Comparison of ENCODE assay signal across 11 cellular contexts in the genomic region with DNA sequence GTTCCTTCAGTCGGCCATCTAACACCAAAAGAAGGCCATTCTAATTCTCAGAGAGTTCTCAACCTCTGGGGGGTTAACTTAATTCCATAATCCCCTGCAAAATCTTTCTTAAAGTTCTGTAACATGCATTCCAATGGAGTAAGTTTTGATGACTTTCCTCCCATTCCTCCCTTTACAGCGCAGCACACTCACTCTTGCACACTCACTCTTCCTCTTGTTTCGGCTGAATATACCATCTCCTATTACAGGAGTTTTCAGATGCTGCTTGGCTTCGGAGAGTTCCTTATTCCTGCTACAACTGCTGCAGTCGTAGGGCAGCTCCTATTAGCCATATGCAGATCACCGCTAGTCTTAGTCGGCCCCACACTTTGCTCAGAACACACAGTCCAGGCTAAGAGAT. TPM values are rescaled to one million over a fixed set of nuclear protein-coding genes. Genes with fewer than 3 reads are reported as not detected.
A peak's percentile ranks its signal among the peaks of the same experiment; 100 is the strongest.
DNase-seq lines count a peak whose midpoint lies in the region; ATAC-seq and TF ChIP-seq lines count a peak whose summit lies in the region.
"Had no signal": no experiment of that assay in that cellular context is flagged by ENCODE, and none has a peak within 500 bp of the region (broad histone marks: within the 10 kb centered on the region; RNA-seq: fewer than 3 reads in every experiment).

No MANE protein-coding gene starts in this region.

- H2AK5ac ChIP-seq in trophoblast cell (ENCODE audit: low read length) = no peak overlapping the region

- intact Hi-C loops in gastrocnemius medialis (cut with DNase I; ENCODE audit: low total_unique reads) = no loop called here

- H3K4me2 ChIP-seq in GM23248 (ENCODE audit: unreplicated experiment) = peak overlapping the region; percentile 71
- peak overlapping the region; percentile 78 for H3K4me2 ChIP-seq in SK-N-SH
- no peak overlapping the region for H3K4me2 ChIP-seq in trophoblast cell (ENCODE audit: low read length)
- H3K4me2 ChIP-seq: KMS-11 had no signal

- peak overlapping the region; percentile 68 for H3K4me3 ChIP-seq in GM23248
- H3K4me3 ChIP-seq in SK-N-SH (ENCODE audit: low read depth in 2 of 2, low read length in 1 of 2) = peak overlapping the region; percentile 35 to 53; a peak in 3 of 4 replicates
- peak overlapping the region; percentile 50 for H3K4me3 ChIP-seq in fibroblast of pulmonary artery (replicated peaks; ENCODE audit: low read depth, low read length)
- H3K4me3 ChIP-seq in gastrocnemius medialis = peak overlapping the region in 3 of 4 donors; percentile 44 to 56 (median 49)
- no peak overlapping the region for H3K4me3 ChIP-seq in trophoblast cell (ENCODE audit: low read depth, low read length)

- H3K27ac ChIP-seq in GM23248 (no peak overlapping the region), SK-N-SH (ENCODE audit: low read depth in 2 of 2, low read length in 1 of 2) (no peak overlapping the region), gastrocnemius medialis (no peak overlapping the region), trophoblast cell (ENCODE audit: low read depth, low read length) (no peak overlapping the region)
- H3K27ac ChIP-seq: KMS-11 had no signal

- no peak overlapping the region for H4K12ac ChIP-seq in trophoblast cell (ENCODE audit: low read depth, low read length)

- H2AFZ ChIP-seq in GM23248 (peak overlapping the region; percentile 90), SK-N-SH (ENCODE audit: low read depth) (peak overlapping the region; percentile 87), trophoblast cell (ENCODE audit: insufficient read depth, low read length, poor library complexity) (no peak overlapping the region)

- DNase-seq in GM23248 (no peak), SK-N-SH (no peak), fibroblast of pulmonary artery (ENCODE audit: low read depth) (peak; percentile 3), gastrocnemius medialis (no peak), trophoblast cell (no peak)

- no peak for ATAC-seq in gastrocnemius medialis
- no peak for ATAC-seq in GM18868 (IDR thresholded peaks at IDR 0.05; ENCODE audit: unreplicated experiment)
- ATAC-seq in HG03460 (IDR thresholded peaks at IDR 0.05; ENCODE audit: unreplicated experiment) = no peak
- ATAC-seq in HG02840 (IDR thresholded peaks at IDR 0.05; ENCODE audit: low FRiP score, unreplicated experiment) = no peak

- in situ Hi-C loops in GM23248 (cut with MboI) (no loop called here), gastrocnemius medialis (cut with MboI; ENCODE audit: low sequenced_read_pairs in 4 of 4) (no loop called here)

- peak overlapping the region; percentile 57 for H3K9ac ChIP-seq in GM23248
- peak overlapping the region; percentile 10; the same call in 1 of the 2 replicates for H3K9ac ChIP-seq in SK-N-SH
- no peak overlapping the region for H3K9ac ChIP-seq in trophoblast cell (ENCODE audit: low read length)
- H3K9ac ChIP-seq: KMS-11 had no signal

- H3K4ac ChIP-seq in trophoblast cell (ENCODE audit: low read depth, low read length) = no peak overlapping the region

- no peak overlapping the region for H2BK120ac ChIP-seq in trophoblast cell (ENCODE audit: insufficient read depth, low read length, poor library complexity)

- H3K9me2 ChIP-seq in GM23248 (ENCODE audit: insufficient read depth) (no peaks in the 10 kb centered on the region), SK-N-SH (no peaks in the 10 kb centered on the region)

- TF ChIP-seq RAD21 in SK-N-SH (IDR thresholded peaks at IDR 0.05; ENCODE audit: low read length) = no peak

- 49 to 50% methylated on average over 7 of the region's 7 CpGs for WGBS in GM23248 (ENCODE audit: low coverage in 1 of 2, low lambda C conversion rate in 2 of 2, missing lambda C conversion rate in 2 of 2), 2 experiments
- WGBS in SK-N-SH (ENCODE audit: low lambda C conversion rate) = 52% methylated on average over 7 of the region's 7 CpGs
- no CpG with 5 or more reads among the region's 7 CpGs for WGBS in trophoblast cell (ENCODE audit: extremely low coverage, insufficient coverage, insufficient read length)

- no peak overlapping the region for H4K8ac ChIP-seq in trophoblast cell (ENCODE audit: low read depth, low read length)

- H3K36me3 ChIP-seq in GM23248 (ENCODE audit: low read depth) (no peaks in the 10 kb centered on the region), SK-N-SH (replicated peaks in 1 of 2; ENCODE audit: control insufficient read depth in 1 of 2, insufficient read depth in 2 of 2, low read length in 1 of 2) (no peaks in the 10 kb centered on the region), gastrocnemius medialis (no peaks in the 10 kb centered on the region), trophoblast cell (ENCODE audit: control insufficient read depth in 1 of 2, insufficient read depth in 2 of 2, low read length in 2 of 2) (no peaks in the 10 kb centered on the region)

- H4K20me1 ChIP-seq in GM23248 (ENCODE audit: insufficient read depth) (no peaks in the 10 kb centered on the region), SK-N-SH (ENCODE audit: insufficient read depth) (no peaks in the 10 kb centered on the region)

- no peak overlapping the region for H4K91ac ChIP-seq in trophoblast cell (ENCODE audit: low read depth, low read length)

- no peak for TF ChIP-seq EP300 in SK-N-SH (IDR thresholded peaks at IDR 0.05; ENCODE audit: borderline replicate concordance in 1 of 2, low read depth in 1 of 2, low read length in 1 of 2)

- H3K18ac ChIP-seq in trophoblast cell (ENCODE audit: low read length) = no peak overlapping the region

- TF ChIP-seq CTCF in SK-N-SH (IDR thresholded peaks at IDR 0.05) = no peak
- no peak for TF ChIP-seq CTCF in fibroblast of pulmonary artery (IDR thresholded peaks at IDR 0.05; ENCODE audit: low read length, missing control alignments)
- no peak for TF ChIP-seq CTCF in gastrocnemius medialis (IDR thresholded peaks at IDR 0.05 in 4 of 5, conservative IDR thresholded peaks at IDR 0.05 in 1 of 5)

- no peak overlapping the region for H3K14ac ChIP-seq in trophoblast cell (ENCODE audit: low read length)

- no peak for TF ChIP-seq POLR2A in gastrocnemius medialis (IDR thresholded peaks at IDR 0.05)

- H2BK5ac ChIP-seq in trophoblast cell (ENCODE audit: low read depth, low read length, poor library complexity) = no peak overlapping the region

- no peak overlapping the region for H2BK12ac ChIP-seq in trophoblast cell (ENCODE audit: low read length)

- CTCF ChIA-PET in SK-N-SH (lab: Yijun Ruan, JAX) = no interaction called here

- H3K4me1 ChIP-seq in GM23248 (ENCODE audit: insufficient read depth) = peaks cover 5% of the 10 kb centered on the region; the same call in 1 of the 2 replicates
- no peaks in the 10 kb centered on the region for H3K4me1 ChIP-seq in SK-N-SH (ENCODE audit: control insufficient read depth in 1 of 2, insufficient read depth in 2 of 2, low read depth in 1 of 2, low read length in 1 of 2)
- peaks cover 4 to 10% of the 10 kb centered on the region in 2 donors for H3K4me1 ChIP-seq in gastrocnemius medialis
- no peaks in the 10 kb centered on the region for H3K4me1 ChIP-seq in trophoblast cell (ENCODE audit: control insufficient read depth in 1 of 2, insufficient read depth in 2 of 2, low read length in 2 of 2)

- POLR2A ChIA-PET in SK-N-SH (lab: Yijun Ruan, JAX) = no interaction called here

- no peaks in the 10 kb centered on the region for H3K9me3 ChIP-seq in GM23248 (ENCODE audit: low read depth)
- H3K9me3 ChIP-seq in SK-N-SH = no peaks in the 10 kb centered on the region
- H3K9me3 ChIP-seq in gastrocnemius medialis = no peaks in the 10 kb centered on the region
- peaks cover 29% of the 10 kb centered on the region for H3K9me3 ChIP-seq in trophoblast cell (ENCODE audit: insufficient read depth, low read depth, low read length)

- H3K23ac ChIP-seq in trophoblast cell (ENCODE audit: low read length) = no peak overlapping the region

- H3K79me1 ChIP-seq in trophoblast cell (ENCODE audit: low read length) = no peaks in the 10 kb centered on the region

- H3K27me3 ChIP-seq in GM23248 (replicated peaks; ENCODE audit: insufficient read depth) (no peaks in the 10 kb centered on the region), SK-N-SH (ENCODE audit: insufficient read depth) (no peaks in the 10 kb centered on the region), gastrocnemius medialis (no peaks in the 10 kb centered on the region), trophoblast cell (ENCODE audit: insufficient read depth, low read length) (peaks cover 2% of the 10 kb centered on the region)

- H3F3A ChIP-seq in GM23248 (ENCODE audit: insufficient read depth) (no peaks in the 10 kb centered on the region), SK-N-SH (replicated peaks; ENCODE audit: insufficient read depth) (peaks cover 7% of the 10 kb centered on the region)

- H3K79me2 ChIP-seq in GM23248 (ENCODE audit: insufficient read depth) = no peaks in the 10 kb centered on the region
- no peaks in the 10 kb centered on the region for H3K79me2 ChIP-seq in SK-N-SH (ENCODE audit: insufficient read depth)
- no peaks in the 10 kb centered on the region for H3K79me2 ChIP-seq in trophoblast cell (ENCODE audit: control insufficient read depth, insufficient read depth, low read length, poor library complexity)

TF ChIP-seq in SK-N-SH, 30 proteins besides CTCF, POLR2A, EP300 and RAD21 (continues in another document):
- TF ChIP-seq, protein P1, sequence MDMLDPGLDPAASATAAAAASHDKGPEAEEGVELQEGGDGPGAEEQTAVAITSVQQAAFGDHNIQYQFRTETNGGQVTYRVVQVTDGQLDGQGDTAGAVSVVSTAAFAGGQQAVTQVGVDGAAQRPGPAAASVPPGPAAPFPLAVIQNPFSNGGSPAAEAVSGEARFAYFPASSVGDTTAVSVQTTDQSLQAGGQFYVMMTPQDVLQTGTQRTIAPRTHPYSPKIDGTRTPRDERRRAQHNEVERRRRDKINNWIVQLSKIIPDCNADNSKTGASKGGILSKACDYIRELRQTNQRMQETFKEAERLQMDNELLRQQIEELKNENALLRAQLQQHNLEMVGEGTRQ (IDR thresholded peaks at IDR 0.05; ENCODE audit: borderline replicate concordance, low read depth, low read length) = no peak
- TF ChIP-seq ELF1 (IDR thresholded peaks at IDR 0.05) = no peak
- TF ChIP-seq CHD2 (IDR thresholded peaks at IDR 0.05; ENCODE audit: low read length, partially characterized antibody) = no peak
- TF ChIP-seq, protein P2, sequence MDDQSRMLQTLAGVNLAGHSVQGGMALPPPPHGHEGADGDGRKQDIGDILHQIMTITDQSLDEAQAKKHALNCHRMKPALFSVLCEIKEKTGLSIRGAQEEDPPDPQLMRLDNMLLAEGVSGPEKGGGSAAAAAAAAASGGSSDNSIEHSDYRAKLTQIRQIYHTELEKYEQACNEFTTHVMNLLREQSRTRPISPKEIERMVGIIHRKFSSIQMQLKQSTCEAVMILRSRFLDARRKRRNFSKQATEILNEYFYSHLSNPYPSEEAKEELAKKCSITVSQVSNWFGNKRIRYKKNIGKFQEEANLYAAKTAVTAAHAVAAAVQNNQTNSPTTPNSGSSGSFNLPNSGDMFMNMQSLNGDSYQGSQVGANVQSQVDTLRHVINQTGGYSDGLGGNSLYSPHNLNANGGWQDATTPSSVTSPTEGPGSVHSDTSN (IDR thresholded peaks at IDR 0.05) = no peak
- TF ChIP-seq YY1 (IDR thresholded peaks at IDR 0.05; ENCODE audit: low read depth) = no peak

RNA-seq across cellular contexts. Expression of a gene that starts 53.6 kb away (rescaled TPM):
- not detected in 2 replicates for total RNA-seq in GM23248 (2014; rRNA removed; shearing (Covaris generic))
- polyA plus RNA-seq in GM23248 (2016; fragmentation: Nextera tagmentation; extraction: Ambion mirVana) (not detected in 2 replicates), SK-N-SH (2012; rRNA removed) (not detected in 2 replicates)
- polyA plus RNA-seq in SK-N-SH (2012; cell fraction: cytosol; rRNA removed) = not detected in 2 replicates
- polyA plus RNA-seq in SK-N-SH (2012; cell fraction: nucleus; rRNA removed) = not detected in 2 replicates
- total RNA-seq in gastrocnemius medialis = not detected
- polyA plus RNA-seq in trophoblast cell (2013) = not detected in 2 replicates
- total RNA-seq: lung microvascular endothelial cell, SK-MEL-5 had no signal
